Comparison of ENCODE assay signal across 26 cellular contexts in genomic region chr19:29850482-29850881, GRCh38. TPM values are rescaled to one million over a fixed set of nuclear protein-coding genes. Genes with fewer than 3 reads are reported as not detected.
DNase-seq lines count a peak whose midpoint lies in the region; ATAC-seq, FAIRE-seq and TF ChIP-seq lines count a peak whose summit lies in the region.
"Had no signal": no experiment of that assay in that cellular context is flagged by ENCODE, and none has a peak within 500 bp of the region (broad histone marks: within the 10 kb centered on the region; RNA-seq: fewer than 3 reads in every experiment).

No MANE protein-coding gene starts in this region.

- FAIRE-seq in HepG2 (lab: Jason Lieb, UNC) = no peak
- FAIRE-seq: GM12892, GM18507 had no signal

- POLR2A ChIA-PET in HepG2 (lab: Yijun Ruan, JAX) = no interaction called here

- H3K9ac ChIP-seq in HepG2 (ENCODE audit: insufficient read depth, low read depth, low read length) = no peak overlapping the region
- H3K9ac ChIP-seq: BLaER1 had no signal

- H3K9me3 ChIP-seq in HepG2 (ENCODE audit: low read length) = no peaks in the 10 kb centered on the region
- no peaks in the 10 kb centered on the region for H3K9me3 ChIP-seq in right lobe of liver
- H3K9me3 ChIP-seq: BE2C, BLaER1 had no signal

- ATAC-seq in HepG2 = no peak
- ATAC-seq in right lobe of liver = no peak
- ATAC-seq in GM19328 (IDR thresholded peaks at IDR 0.05; ENCODE audit: unreplicated experiment) = no peak
- ATAC-seq: GM12878 had no signal

- H4K20me1 ChIP-seq in HepG2 (ENCODE audit: insufficient read depth, low read length) = no peaks in the 10 kb centered on the region
- H4K20me1 ChIP-seq: BLaER1 had no signal

- BruUV-seq in HepG2 (replicated peaks; lab: Mats Ljungman, UMichigan) = no TSS peak

- no peak overlapping the region for H3K4me2 ChIP-seq in HepG2 (ENCODE audit: low read depth, low read length)
- H3K4me2 ChIP-seq: BLaER1 had no signal

- WGBS in HepG2 (ENCODE audit: low lambda C conversion rate) = 17% methylated on average over 2 of the region's 2 CpGs
- 100% methylated on average over 2 of the region's 2 CpGs for WGBS in right lobe of liver (ENCODE audit: insufficient coverage, low coverage, low lambda C conversion rate, missing lambda C conversion rate)

- DNase-seq in HepG2 (ENCODE audit: low spot score) (peak; percentile 25), right lobe of liver (no peak), coronary artery (ENCODE audit: low spot score) (peak; percentile 2), posterior vena cava (ENCODE audit: low spot score) (peak; percentile 18), caudate nucleus (lab: John Stamatoyannopoulos, UW) (no peak)
- DNase-seq: ACHN; BE2C; C1 segment of cervical spinal cord; CD4-positive, alpha-beta memory T cell; CD4-positive, CD25-positive, alpha-beta regulatory T cell; CD8-positive, alpha-beta memory T cell; COR-L47; DMS 273 treated with DMSO at 0.1 percent for 48 hours; DMS153; DMS53; DMS79; DND-41; EL; GDM1 had no signal

- CTCF ChIA-PET in HepG2 (lab: Yijun Ruan, JAX; ENCODE audit: low intra/inter-chr PET ratio, low total read pairs) = no interaction called here

- in situ Hi-C loops in HepG2 (cut with HindIII; ENCODE audit: extremely low pct_ligation_motif_present, low pct_unique_long_range_greater_than_20kb) = no loop called here

- H3K27ac ChIP-seq in HepG2 (ENCODE audit: extremely low read length, insufficient read depth, low read length) (no peak overlapping the region), right lobe of liver (no peak overlapping the region), coronary artery (no peak overlapping the region), caudate nucleus (ENCODE audit: low read depth, low read length) (no peak overlapping the region)
- H3K27ac ChIP-seq: 22Rv1, BLaER1 had no signal

- TF ChIP-seq EP300 in HepG2 (IDR thresholded peaks at IDR 0.05; ENCODE audit: low read depth in 2 of 2, low read length in 2 of 2) = no peak
- TF ChIP-seq EP300 in HepG2 (CRISPR knock-in tag; IDR thresholded peaks at IDR 0.05; ENCODE audit: borderline replicate concordance) = no peak

- intact Hi-C loops in HepG2 (cut with micrococcal nuclease; ENCODE audit: unreplicated experiment) (no loop called here), right lobe of liver (cut with DNase I) (no loop called here), posterior vena cava (cut with DNase I) (no loop called here)

- H3K79me2 ChIP-seq in HepG2 (ENCODE audit: insufficient read depth, low read length) = no peaks in the 10 kb centered on the region

- H3K4me1 ChIP-seq in HepG2 (ENCODE audit: insufficient read depth, low read length) (peaks cover 36% of the 10 kb centered on the region), right lobe of liver (no peaks in the 10 kb centered on the region)
- H3K4me1 ChIP-seq: BE2C had no signal

- TF ChIP-seq CTCF in HepG2 (CRISPR knock-in tag; IDR thresholded peaks at IDR 0.05) = no peak
- no peak for TF ChIP-seq CTCF in right lobe of liver (IDR thresholded peaks at IDR 0.05)
- TF ChIP-seq CTCF in coronary artery (IDR thresholded peaks at IDR 0.05) = no peak

- no peaks in the 10 kb centered on the region for H3K27me3 ChIP-seq in HepG2 (ENCODE audit: control insufficient read depth in 1 of 2, insufficient read depth in 2 of 2, low read length in 2 of 2)
- H3K27me3 ChIP-seq in right lobe of liver = no peaks in the 10 kb centered on the region
- H3K27me3 ChIP-seq: BE2C, BLaER1 had no signal

- H3K4me3 ChIP-seq in HepG2 (replicated peaks in 1 of 3; ENCODE audit: insufficient read depth in 1 of 3, low read depth in 2 of 3, low read length in 3 of 3) (no peak overlapping the region), right lobe of liver (no peak overlapping the region), coronary artery (no peak overlapping the region)
- H3K4me3 ChIP-seq: BLaER1, GM12878 had no signal

- no peak for TF ChIP-seq RAD21 in HepG2 (CRISPR knock-in tag; IDR thresholded peaks at IDR 0.05)

- H3K36me3 ChIP-seq in HepG2 (replicated peaks in 1 of 2; ENCODE audit: control insufficient read depth in 1 of 2, insufficient read depth in 2 of 2, low read length in 2 of 2) = no peaks in the 10 kb centered on the region
- no peaks in the 10 kb centered on the region for H3K36me3 ChIP-seq in right lobe of liver
- H3K36me3 ChIP-seq: BE2C, BLaER1 had no signal

- no peak overlapping the region for H2AFZ ChIP-seq in HepG2 (ENCODE audit: low read length)

- TF ChIP-seq POLR2A in HepG2 (IDR thresholded peaks at IDR 0.05; ENCODE audit: insufficient read depth in 1 of 2, low read depth in 2 of 2, low read length in 2 of 2) = no peak
- no peak for TF ChIP-seq POLR2A in right lobe of liver (IDR thresholded peaks at IDR 0.05)

TF ChIP-seq in HepG2, 621 proteins besides CTCF, POLR2A, EP300 and RAD21 (continues in another document):
- TF ChIP-seq HIC2 (CRISPR knock-in tag; IDR thresholded peaks at IDR 0.05; ENCODE audit: low read depth) (no peak), PAX8 (CRISPR knock-in tag; IDR thresholded peaks at IDR 0.05; ENCODE audit: borderline replicate concordance) (no peak), REXO4 (CRISPR knock-in tag; IDR thresholded peaks at IDR 0.05; ENCODE audit: borderline replicate concordance) (no peak), ZNF253 (CRISPR knock-in tag; IDR thresholded peaks at IDR 0.05; ENCODE audit: borderline replicate concordance) (no peak), SOX13 (IDR thresholded peaks at IDR 0.05) (no peak), SOX13 (CRISPR knock-in tag; conservative IDR thresholded peaks at IDR 0.05 in 1 of 2, IDR thresholded peaks at IDR 0.05 in 1 of 2) (0 out of 4 replicates have a peak, but pooled peaks of 1 of the 2 experiments have one; percentile 14), ZNF644 (CRISPR knock-in tag; IDR thresholded peaks at IDR 0.05; ENCODE audit: low read depth) (0 out of 2 replicates have a peak, but pooled peaks have one; percentile 20)

RNA-seq across cellular contexts. Expression of gene CCNE1, which starts 38.7 kb away (rescaled TPM):
- total RNA-seq in HepG2 (2016; rRNA removed; fragmentation: Illumina TruSeq; extraction: Trizol) (46.9 and 50.6 TPM in 2 replicates), right lobe of liver (1 to 10 TPM in 3 of 6 experiments, under 1 TPM in 3; 0.26 to 2.2 (median 0.90) TPM), posterior vena cava (1 to 10 TPM in 1 of 2 donors, under 1 TPM in 1; 0.71 to 1.0 TPM)
- 38.2 and 42.8 TPM in 2 replicates for total RNA-seq in HepG2 (2016; cell fraction: cytosol; rRNA removed; fragmentation: Illumina TruSeq; extraction: Trizol; ENCODE audit: low read depth)
- 46.5 and 48.3 TPM in 2 replicates for total RNA-seq in HepG2 (2016; cell fraction: insoluble cytoplasmic fraction; rRNA removed; fragmentation: Illumina TruSeq; extraction: Trizol)
- total RNA-seq in HepG2 (2016; cell fraction: membrane; rRNA removed; fragmentation: Illumina TruSeq; extraction: Trizol) = 68.3 and 74.7 TPM in 2 replicates
- total RNA-seq in HepG2 (2016; cell fraction: nucleus; rRNA removed; fragmentation: Illumina TruSeq; extraction: Trizol) = 25.8 and 26.1 TPM in 2 replicates
- polyA plus RNA-seq in HepG2 (2011; rRNA removed) = 12.4 and 16.0 TPM in 2 replicates
- polyA plus RNA-seq in HepG2 (2011; cell fraction: cytosol; rRNA removed) = 13.7 and 13.8 TPM in 2 replicates
- 12.6 and 14.9 TPM in 2 replicates for polyA plus RNA-seq in HepG2 (2011; cell fraction: nucleus; rRNA removed)
- 9.4 and 15.3 TPM in 2 replicates for polyA plus RNA-seq in HepG2 (2012)
- polyA plus RNA-seq in HepG2 (2016; cell fraction: cytosol; fragmentation: Illumina TruSeq; extraction: Trizol; ENCODE audit: low read depth) = 41.9 and 55.0 TPM in 2 replicates
- 48.2 and 54.2 TPM in 2 replicates for polyA plus RNA-seq in HepG2 (2016; cell fraction: insoluble cytoplasmic fraction; fragmentation: Illumina TruSeq; extraction: Trizol; ENCODE audit: low read depth)
- polyA plus RNA-seq in HepG2 (2016; cell fraction: membrane; fragmentation: Illumina TruSeq; extraction: Trizol; ENCODE audit: low read depth) = 56.6 and 66.9 TPM in 2 replicates
- polyA plus RNA-seq in HepG2 (2016; cell fraction: nucleus; fragmentation: Illumina TruSeq; extraction: Trizol; ENCODE audit: insufficient read depth, low read depth) = 46.3 and 47.1 TPM in 2 replicates
- 11.3 and 13.3 TPM in 2 replicates for polyA minus RNA-seq in HepG2 (2011; rRNA and poly(A)+ RNA removed; ENCODE audit: low replicate concordance)
- polyA minus RNA-seq in HepG2 (2011; cell fraction: cytosol; rRNA and poly(A)+ RNA removed) = 6.7 and 7.8 TPM in 2 replicates
- 8.7 and 9.8 TPM in 2 replicates for polyA minus RNA-seq in HepG2 (2011; cell fraction: nucleus; rRNA and poly(A)+ RNA removed)
- polyA plus RNA-seq: CD14-positive monocyte had no signal

Comparison
In these comparisons a context has a peak if more than half of its experiments do, and no peak if none do; other contexts are left out.
1. DNase-seq: peak in HepG2 (single experiment), coronary artery (single experiment) and posterior vena cava (single experiment); none in right lobe of liver (0 of 3) and caudate nucleus (0 of 61).
2. RNA of gene CCNE1, which starts 38.7 kb away (total RNA-seq): 25.8 to 74.7 TPM in HepG2; 0.26 to 2.2 TPM in right lobe of liver and 0.71 to 1.0 TPM in posterior vena cava; every median in the first group is over 4 times any median in the second.